ENCODE assay signal across 26 cellular contexts in the genomic region with DNA sequence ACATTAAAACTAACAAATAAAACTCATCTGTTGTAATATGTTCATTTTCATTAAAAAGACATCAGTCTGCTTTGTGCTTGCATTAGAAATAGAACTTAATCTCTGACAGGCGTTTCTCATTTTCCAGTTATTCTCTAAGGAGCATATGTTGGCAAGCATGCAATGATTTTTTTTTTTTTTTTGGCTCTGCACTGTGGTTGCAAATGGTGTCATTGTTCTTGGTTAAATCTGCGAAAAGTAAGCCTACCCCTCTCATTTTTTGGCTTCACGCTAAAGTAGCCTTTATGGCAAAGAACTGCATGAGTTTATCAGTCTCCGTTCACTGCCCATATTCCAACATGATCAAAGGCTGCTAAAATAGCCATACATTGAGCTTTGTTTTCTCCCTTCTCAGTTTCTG.
A peak's percentile ranks its signal among the peaks of the same experiment; 100 is the strongest.
DNase-seq lines count a peak whose midpoint lies in the region; ATAC-seq and TF ChIP-seq lines count a peak whose summit lies in the region.
"Had no signal": no experiment of that assay in that cellular context is flagged by ENCODE, and none has a peak within 500 bp of the region (broad histone marks: within the 10 kb centered on the region; RNA-seq: fewer than 3 reads in every experiment).

No MANE protein-coding gene starts in this region.

- ATAC-seq in left ventricle myocardium superior: peak; percentile 68
- ATAC-seq in HG02588 (IDR thresholded peaks at IDR 0.05; ENCODE audit: unreplicated experiment): no peak
- ATAC-seq: activated CD8-positive, alpha-beta T cell treated with anti-CD3 and anti-CD28 coated beads, Interleukin-2, amount 10 ng/mL, durations not matched to agents 7 days and 5 days; gastroesophageal sphincter; K562; stimulated activated naive CD8-positive, alpha-beta T cell treated with anti-CD3 and anti-CD28 coated beads, Interleukin-15, amount 100 ng/mL, for 72 hours had no signal

- H3K27me3 Mint-ChIP-seq in osteocyte (ENCODE audit: unreplicated experiment) (no peaks in the 10 kb centered on the region), HFFc6 (ENCODE audit: insufficient read depth) (peaks cover 2% of the 10 kb centered on the region; the same call in 1 of the 2 replicates)
- H3K27me3 Mint-ChIP-seq: activated naive CD8-positive, alpha-beta T cell treated with anti-CD3 and anti-CD28 coated beads, Interleukin-2, amount 10 ng/mL, durations not matched to agents 7 days and 5 days; progenitor cell of endocrine pancreas; stimulated activated naive CD8-positive, alpha-beta T cell treated with anti-CD3 and anti-CD28 coated beads, Interleukin-15, amount 100 ng/mL, for 72 hours had no signal

- H3K4me1 Mint-ChIP-seq in osteocyte (ENCODE audit: unreplicated experiment) (peaks cover 47% of the 10 kb centered on the region), HFFc6 (ENCODE audit: low read depth) (peaks cover 31% of the 10 kb centered on the region)
- H3K4me1 Mint-ChIP-seq: activated naive CD8-positive, alpha-beta T cell treated with anti-CD3 and anti-CD28 coated beads, Interleukin-2, amount 10 ng/mL, durations not matched to agents 7 days and 5 days; CD14-positive monocyte; stimulated activated naive CD8-positive, alpha-beta T cell treated with anti-CD3 and anti-CD28 coated beads, Interleukin-15, amount 100 ng/mL, for 72 hours had no signal

- H3K9me3 Mint-ChIP-seq in osteocyte (ENCODE audit: unreplicated experiment): no peaks in the 10 kb centered on the region
- no peaks in the 10 kb centered on the region for H3K9me3 Mint-ChIP-seq in HFFc6
- H3K9me3 Mint-ChIP-seq: activated naive CD8-positive, alpha-beta T cell treated with anti-CD3 and anti-CD28 coated beads, Interleukin-2, amount 10 ng/mL, durations not matched to agents 7 days and 5 days; stimulated activated naive CD8-positive, alpha-beta T cell treated with anti-CD3 and anti-CD28 coated beads, Interleukin-15, amount 100 ng/mL, for 72 hours had no signal

- H3K27ac Mint-ChIP-seq in osteocyte (ENCODE audit: unreplicated experiment) (no peak overlapping the region), HFFc6 (no peak overlapping the region)
- H3K27ac Mint-ChIP-seq: activated CD8-positive, alpha-beta T cell treated with anti-CD3 and anti-CD28 coated beads, Interleukin-2, amount 10 ng/mL, durations not matched to agents 7 days and 5 days; activated naive CD8-positive, alpha-beta T cell treated with anti-CD3 and anti-CD28 coated beads, Interleukin-2, amount 10 ng/mL, durations not matched to agents 7 days and 5 days; CD14-positive monocyte; progenitor cell of endocrine pancreas; stimulated activated naive CD8-positive, alpha-beta T cell treated with anti-CD3 and anti-CD28 coated beads, Interleukin-15, amount 100 ng/mL, for 72 hours had no signal

- intact Hi-C loops in left ventricle myocardium superior (cut with micrococcal nuclease): no loop called here

- no peaks in the 10 kb centered on the region for H3K36me3 Mint-ChIP-seq in osteocyte (ENCODE audit: unreplicated experiment)
- no peaks in the 10 kb centered on the region for H3K36me3 Mint-ChIP-seq in HFFc6 (ENCODE audit: low read depth)
- H3K36me3 Mint-ChIP-seq: activated naive CD8-positive, alpha-beta T cell treated with anti-CD3 and anti-CD28 coated beads, Interleukin-2, amount 10 ng/mL, durations not matched to agents 7 days and 5 days; CD14-positive monocyte had no signal

- DNase-seq in DMS 273 treated with DMSO at 0.1 percent for 48 hours (lab: John Stamatoyannopoulos, UW) (peak; percentile 66), NCI-H2171 (lab: John Stamatoyannopoulos, UW) (peak; percentile 23), cardiac fibroblast (ENCODE audit: low read depth in 2 of 2) (peak; percentile 60 to 84), left ventricle myocardium superior (no peak), osteocyte (ENCODE audit: extremely low spot score, unreplicated experiment) (no peak), HFFc6 (no peak), AG20443 (ENCODE audit: low spot score) (no peak)
- DNase-seq: activated CD4-positive, CD25-positive, alpha-beta regulatory T cell treated with anti-CD3 and anti-CD28 coated beads, Interleukin-2, amount 50 U/mL, for 72 hours; activated CD8-positive, alpha-beta T cell treated with anti-CD3 and anti-CD28 coated beads, Interleukin-2, amount 10 ng/mL, durations not matched to agents 7 days and 5 days; activated effector memory CD4-positive, alpha-beta T cell treated with Interleukin-2 at 50 U/mL for 16 hours; activated naive CD8-positive, alpha-beta T cell treated with anti-CD3 and anti-CD28 coated beads, Interleukin-2, amount 10 ng/mL, durations not matched to agents 7 days and 5 days; activated T-cell treated with anti-CD3 and anti-CD28 coated beads for 4 hours; brain microvascular endothelial cell; effector CD4-positive, alpha-beta T cell; mammary epithelial cell; NCI-H187; NCI-H345; SIG-M5; stimulated activated naive CD8-positive, alpha-beta T cell treated with anti-CD3 and anti-CD28 coated beads, Interleukin-15, amount 100 ng/mL, for 72 hours; T-helper 1 cell; tibial artery had no signal

- H3K4me3 ChIP-seq in cardiac fibroblast (replicated peaks in 1 of 2; ENCODE audit: low read depth in 2 of 2, low read length in 2 of 2): no peak overlapping the region
- H3K4me3 ChIP-seq: gastroesophageal sphincter, K562, tibial artery had no signal

- TF ChIP-seq CTCF in cardiac fibroblast (IDR thresholded peaks at IDR 0.05; ENCODE audit: low read depth, low read length) (no peak), osteocyte (IDR thresholded peaks at IDR 0.05) (no peak), HFFc6 (IDR thresholded peaks at IDR 0.05) (no peak)

- no peak overlapping the region for H3K4me3 Mint-ChIP-seq in osteocyte (ENCODE audit: unreplicated experiment)
- no peak overlapping the region for H3K4me3 Mint-ChIP-seq in HFFc6
- H3K4me3 Mint-ChIP-seq: activated CD8-positive, alpha-beta T cell treated with anti-CD3 and anti-CD28 coated beads, Interleukin-2, amount 10 ng/mL, durations not matched to agents 7 days and 5 days; activated naive CD8-positive, alpha-beta T cell treated with anti-CD3 and anti-CD28 coated beads, Interleukin-2, amount 10 ng/mL, durations not matched to agents 7 days and 5 days; CD14-positive monocyte; stimulated activated naive CD8-positive, alpha-beta T cell treated with anti-CD3 and anti-CD28 coated beads, Interleukin-15, amount 100 ng/mL, for 72 hours had no signal

Comparison
In these comparisons a context has a peak if more than half of its experiments do, and no peak if none do; other contexts are left out.
1. DNase-seq: peak in DMS 273 treated with DMSO at 0.1 percent for 48 hours (single experiment), NCI-H2171 (single experiment) and cardiac fibroblast (2 of 2); none in left ventricle myocardium superior (single experiment), osteocyte (single experiment), HFFc6 (single experiment) and AG20443 (single experiment).